In the genomic region with DNA sequence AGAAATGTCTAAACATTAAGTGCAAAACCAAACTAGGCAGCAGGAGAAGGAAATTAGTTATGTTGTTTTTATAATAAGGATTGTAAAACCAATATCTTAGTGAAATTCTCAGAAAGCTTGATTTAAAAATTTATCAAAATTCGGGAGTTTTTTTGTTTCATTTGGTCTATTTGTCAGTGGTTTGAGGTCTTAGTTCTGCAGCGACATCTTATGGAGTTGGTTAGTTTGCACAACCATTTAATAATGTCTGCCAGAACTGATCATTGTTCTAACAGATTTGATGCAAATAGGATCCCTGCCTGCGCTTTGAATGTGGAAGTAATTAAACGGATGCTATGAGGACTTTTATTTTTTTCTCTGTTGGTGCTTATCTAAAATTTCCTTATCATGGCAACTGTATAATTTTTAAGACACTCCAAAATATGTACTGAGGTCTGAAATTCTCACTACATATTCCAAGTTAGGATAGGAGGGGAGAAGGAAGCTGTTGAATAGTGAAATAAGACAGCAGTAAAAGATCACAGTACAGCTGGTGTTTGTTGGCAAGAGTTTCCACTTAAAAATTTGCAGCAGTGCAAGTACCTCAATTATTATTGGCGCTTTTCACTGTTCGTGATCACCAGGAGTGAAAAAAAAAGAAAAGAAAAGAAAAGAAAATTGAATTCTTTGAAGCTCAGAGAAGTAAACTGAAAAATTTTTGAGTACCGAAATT, we compare ENCODE assay signal across 15 cellular contexts.
DNase-seq lines count a peak whose midpoint lies in the region; ATAC-seq and TF ChIP-seq lines count a peak whose summit lies in the region.
"Had no signal": no experiment of that assay in that cellular context is flagged by ENCODE, and none has a peak within 500 bp of the region (broad histone marks: within the 10 kb centered on the region; RNA-seq: fewer than 3 reads in every experiment).

No MANE protein-coding gene starts in this region.

- H3K79me2 ChIP-seq in fibroblast of lung (ENCODE audit: control insufficient read depth, insufficient read depth, low read length): no peaks in the 10 kb centered on the region

- WGBS in ovary, 3 donors: 4 to 13% (median 7%) methylated on average over 7 of the region's 7 CpGs

- no peak for ATAC-seq in stimulated activated naive CD8-positive, alpha-beta T cell treated with anti-CD3 and anti-CD28 coated beads, Interleukin-15, amount 100 ng/mL, for 72 hours

- DNase-seq in left ventricle myocardium inferior (no peak), right atrium auricular region (ENCODE audit: low spot score) (no peak), NCI-H526 treated with DMSO at 0.1 percent for 48 hours (lab: John Stamatoyannopoulos, UW) (peak; percentile 14), fibroblast of lung (ENCODE audit: low read depth in 2 of 2) (peak; percentile 9 to 62), vagina (ENCODE audit: extremely low spot score in 2 of 2) (no peak), ovary (no peak)
- DNase-seq in stimulated activated naive CD8-positive, alpha-beta T cell treated with anti-CD3 and anti-CD28 coated beads, Interleukin-15, amount 100 ng/mL, for 72 hours: no peak
- DNase-seq in effector CD8-positive, alpha-beta T cell (lab: John Stamatoyannopoulos, UW): no peak
- DNase-seq: activated CD4-positive, alpha-beta memory T cell treated with anti-CD3 and anti-CD28 coated beads, Interleukin-2, amount 10 ng/mL, durations not matched to agents 7 days and 5 days; C1 segment of cervical spinal cord; NCI-H82; sigmoid colon had no signal

- no peak overlapping the region for H3K27ac Mint-ChIP-seq in stimulated activated naive CD8-positive, alpha-beta T cell treated with anti-CD3 and anti-CD28 coated beads, Interleukin-15, amount 100 ng/mL, for 72 hours
- H3K27ac Mint-ChIP-seq: activated CD4-positive, alpha-beta memory T cell treated with anti-CD3 and anti-CD28 coated beads, Interleukin-2, amount 10 ng/mL, durations not matched to agents 7 days and 5 days; activated naive CD4-positive, alpha-beta T cell treated with anti-CD3 and anti-CD28 coated beads, Interleukin-2, amount 50 U/mL, for 24 hours; T-helper 1 cell treated with Interleukin-12 subunit alpha and Interleukin-12 subunit beta and Interleukin-4 antibody, amounts not matched to agents 30 μg/mL and 1 μg/mL, for 36 hours; type B pancreatic cell had no signal

- H3K36me3 ChIP-seq in left ventricle myocardium inferior (no peaks in the 10 kb centered on the region), right atrium auricular region (no peaks in the 10 kb centered on the region), fibroblast of lung (ENCODE audit: control insufficient read depth, insufficient read depth, low read length) (no peaks in the 10 kb centered on the region), vagina (no peaks in the 10 kb centered on the region), ovary (no peaks in the 10 kb centered on the region)
- H3K36me3 ChIP-seq: sigmoid colon had no signal

- no peak for TF ChIP-seq CTCF in left ventricle myocardium inferior (IDR thresholded peaks at IDR 0.05; ENCODE audit: borderline replicate concordance)
- peak in 1 of 2 donors; percentile 25 for TF ChIP-seq CTCF in right atrium auricular region (IDR thresholded peaks at IDR 0.05)
- TF ChIP-seq CTCF in fibroblast of lung (conservative IDR thresholded peaks at IDR 0.05 in 1 of 2, IDR thresholded peaks at IDR 0.05 in 1 of 2; ENCODE audit: low read depth in 1 of 2, low read length in 2 of 2): peak in 1 of 2 donors; percentile 52
- TF ChIP-seq CTCF in vagina (IDR thresholded peaks at IDR 0.05): no peak
- TF ChIP-seq CTCF in ovary (IDR thresholded peaks at IDR 0.05): no peak

- H3K4me1 ChIP-seq in left ventricle myocardium inferior (no peaks in the 10 kb centered on the region), right atrium auricular region (no peaks in the 10 kb centered on the region), fibroblast of lung (ENCODE audit: control insufficient read depth, extremely low read depth, insufficient read depth, low read length) (no peaks in the 10 kb centered on the region), vagina (no peaks in the 10 kb centered on the region), ovary (ENCODE audit: insufficient read depth) (peaks cover 1% of the 10 kb centered on the region)
- H3K4me1 ChIP-seq: sigmoid colon had no signal

- H3K4me2 ChIP-seq in fibroblast of lung (ENCODE audit: extremely low read depth, insufficient read depth, low read length): no peak overlapping the region

- H3K27me3 ChIP-seq in left ventricle myocardium inferior (ENCODE audit: low read depth) (no peaks in the 10 kb centered on the region), right atrium auricular region (no peaks in the 10 kb centered on the region), fibroblast of lung (ENCODE audit: control insufficient read depth, insufficient read depth, low read length) (no peaks in the 10 kb centered on the region), vagina (no peaks in the 10 kb centered on the region), ovary (no peaks in the 10 kb centered on the region)
- H3K27me3 ChIP-seq: sigmoid colon had no signal

- no peak overlapping the region for H3K27ac ChIP-seq in left ventricle myocardium inferior (replicated peaks)
- no peak overlapping the region for H3K27ac ChIP-seq in right atrium auricular region
- no peak overlapping the region for H3K27ac ChIP-seq in fibroblast of lung (ENCODE audit: insufficient read depth, low read length)
- H3K27ac ChIP-seq in vagina: peak overlapping the region; percentile 44
- no peak overlapping the region for H3K27ac ChIP-seq in ovary
- H3K27ac ChIP-seq: sigmoid colon had no signal

- H3K9me3 ChIP-seq in left ventricle myocardium inferior (replicated peaks): no peaks in the 10 kb centered on the region
- no peaks in the 10 kb centered on the region for H3K9me3 ChIP-seq in right atrium auricular region
- no peaks in the 10 kb centered on the region for H3K9me3 ChIP-seq in fibroblast of lung (ENCODE audit: control insufficient read depth, insufficient read depth, low read depth, low read length)
- H3K9me3 ChIP-seq in vagina: no peaks in the 10 kb centered on the region
- no peaks in the 10 kb centered on the region for H3K9me3 ChIP-seq in ovary
- H3K9me3 ChIP-seq: sigmoid colon had no signal

- no peak for TF ChIP-seq EP300 in ovary (IDR thresholded peaks at IDR 0.05)

- intact Hi-C loops in left ventricle myocardium inferior (cut with micrococcal nuclease) (no loop called here), vagina (cut with DNase I) (no loop called here), ovary (cut with DNase I) (no loop called here)

- H2AFZ ChIP-seq in fibroblast of lung (ENCODE audit: low read length): no peak overlapping the region

- TF ChIP-seq POLR2A in vagina (IDR thresholded peaks at IDR 0.05) (no peak), ovary (IDR thresholded peaks at IDR 0.05) (no peak)

- H3K4me1 Mint-ChIP-seq in stimulated activated naive CD8-positive, alpha-beta T cell treated with anti-CD3 and anti-CD28 coated beads, Interleukin-15, amount 100 ng/mL, for 72 hours: no peaks in the 10 kb centered on the region
- H3K4me1 Mint-ChIP-seq: activated CD4-positive, alpha-beta memory T cell treated with anti-CD3 and anti-CD28 coated beads, Interleukin-2, amount 10 ng/mL, durations not matched to agents 7 days and 5 days; activated naive CD4-positive, alpha-beta T cell treated with anti-CD3 and anti-CD28 coated beads, Interleukin-2, amount 50 U/mL, for 24 hours had no signal

- no peak overlapping the region for H3K4me3 Mint-ChIP-seq in stimulated activated naive CD8-positive, alpha-beta T cell treated with anti-CD3 and anti-CD28 coated beads, Interleukin-15, amount 100 ng/mL, for 72 hours
- H3K4me3 Mint-ChIP-seq: activated CD4-positive, alpha-beta memory T cell treated with anti-CD3 and anti-CD28 coated beads, Interleukin-2, amount 10 ng/mL, durations not matched to agents 7 days and 5 days; activated naive CD4-positive, alpha-beta T cell treated with anti-CD3 and anti-CD28 coated beads, Interleukin-2, amount 50 U/mL, for 24 hours; T-helper 1 cell treated with Interleukin-12 subunit alpha and Interleukin-12 subunit beta and Interleukin-4 antibody, amounts not matched to agents 30 μg/mL and 1 μg/mL, for 36 hours; type B pancreatic cell had no signal

- peak overlapping the region; percentile 5 for H3K4me3 ChIP-seq in left ventricle myocardium inferior
- no peak overlapping the region for H3K4me3 ChIP-seq in right atrium auricular region
- no peak overlapping the region for H3K4me3 ChIP-seq in fibroblast of lung (replicated peaks in 1 of 4; ENCODE audit: control extremely low read depth in 1 of 4, insufficient read depth in 1 of 4, low read depth in 3 of 4, low read length in 4 of 4)
- H3K4me3 ChIP-seq in vagina: no peak overlapping the region
- H3K4me3 ChIP-seq in ovary: no peak overlapping the region
- H3K4me3 ChIP-seq: sigmoid colon had no signal

- no peaks in the 10 kb centered on the region for H3K27me3 Mint-ChIP-seq in stimulated activated naive CD8-positive, alpha-beta T cell treated with anti-CD3 and anti-CD28 coated beads, Interleukin-15, amount 100 ng/mL, for 72 hours
- H3K27me3 Mint-ChIP-seq: activated CD4-positive, alpha-beta memory T cell treated with anti-CD3 and anti-CD28 coated beads, Interleukin-2, amount 10 ng/mL, durations not matched to agents 7 days and 5 days; activated naive CD4-positive, alpha-beta T cell treated with anti-CD3 and anti-CD28 coated beads, Interleukin-2, amount 50 U/mL, for 24 hours; type B pancreatic cell had no signal

- H4K20me1 ChIP-seq in fibroblast of lung (ENCODE audit: control insufficient read depth, extremely low read depth, insufficient read depth, low read length): no peaks in the 10 kb centered on the region

- no peak overlapping the region for H3K9ac ChIP-seq in fibroblast of lung (ENCODE audit: insufficient read depth, low read length)

- no peaks in the 10 kb centered on the region for H3K9me3 Mint-ChIP-seq in stimulated activated naive CD8-positive, alpha-beta T cell treated with anti-CD3 and anti-CD28 coated beads, Interleukin-15, amount 100 ng/mL, for 72 hours
- H3K9me3 Mint-ChIP-seq: type B pancreatic cell had no signal

Comparison
In these comparisons a context has a peak if more than half of its experiments do, and no peak if none do; other contexts are left out.
1. DNase-seq: peak in NCI-H526 treated with DMSO at 0.1 percent for 48 hours (single experiment) and fibroblast of lung (2 of 2); none in left ventricle myocardium inferior (single experiment), right atrium auricular region (single experiment), vagina (0 of 2), stimulated activated naive CD8-positive, alpha-beta T cell treated with anti-CD3 and anti-CD28 coated beads, Interleukin-15, amount 100 ng/mL, for 72 hours (0 of 2), ovary (0 of 5) and effector CD8-positive, alpha-beta T cell (single experiment).